ENCODE assay signal across 21 cellular contexts in genomic region chr15:71548317-71548908, GRCh38.
DNase-seq lines count a peak whose midpoint lies in the region; ATAC-seq and TF ChIP-seq lines count a peak whose summit lies in the region.
"Had no signal": no experiment of that assay in that cellular context is flagged by ENCODE, and none has a peak within 500 bp of the region (broad histone marks: within the 10 kb centered on the region; RNA-seq: fewer than 3 reads in every experiment).

No MANE protein-coding gene starts in this region.

- intact Hi-C loops in Right ventricle myocardium superior (cut with DNase I) (loop anchor here (10.0 kb wide), 1 partner anchor 94 kb away; no protein-coding TSS in a partner anchor), cardiac septum (cut with DNase I) (no loop called here), vagina (cut with DNase I) (loop anchor here (10.0 kb wide), 1 partner anchor 614 kb away; no protein-coding TSS in a partner anchor)

- TF ChIP-seq POLR2A in vagina (IDR thresholded peaks at IDR 0.05), result no peak

- H3K27me3 ChIP-seq in endodermal cell (ENCODE audit: control insufficient read depth, insufficient read depth, low read length, poor library complexity, severe bottlenecking), result no peaks in the 10 kb centered on the region
- no peaks in the 10 kb centered on the region for H3K27me3 ChIP-seq in vagina
- H3K27me3 ChIP-seq: BLaER1 treated with 17β-estradiol and CSF1 and Interleukin-3, amounts not matched to agents 10 nM and 100 nM; tibial nerve had no signal

- H3K36me3 ChIP-seq in endodermal cell (ENCODE audit: control insufficient read depth, insufficient read depth, low read length) (no peaks in the 10 kb centered on the region), vagina (no peaks in the 10 kb centered on the region)
- H3K36me3 ChIP-seq: BLaER1 treated with 17β-estradiol and CSF1 and Interleukin-3, amounts not matched to agents 10 nM and 100 nM; tibial nerve had no signal

- peaks cover 3% of the 10 kb centered on the region for H3K9me3 Mint-ChIP-seq in endodermal cell
- H3K9me3 Mint-ChIP-seq in nephron, result no peaks in the 10 kb centered on the region
- H3K9me3 Mint-ChIP-seq: activated naive CD8-positive, alpha-beta T cell treated with anti-CD3 and anti-CD28 coated beads, Interleukin-2, amount 50 U/mL, for 24 hours; effector memory CD8-positive, alpha-beta T cell; T-helper 2 cell treated with Interferon-gamma antibody and Interleukin-4, amounts not matched to agents 5 μg/mL and 100 μg/mL, for 36 hours had no signal

- H3K4me3 ChIP-seq in endodermal cell (ENCODE audit: low read length), result no peak overlapping the region
- H3K4me3 ChIP-seq in vagina, result peak overlapping the region in 1 of 2 donors; percentile 42
- H3K4me3 ChIP-seq: BLaER1 treated with 17β-estradiol and CSF1 and Interleukin-3, amounts not matched to agents 10 nM and 100 nM had no signal

- peak; percentile 17 for TF ChIP-seq CTCF in endodermal cell (conservative IDR thresholded peaks at IDR 0.05)
- peak in 1 of 3 experiments; percentile 13 for TF ChIP-seq CTCF in nephron (IDR thresholded peaks at IDR 0.05; ENCODE audit: unreplicated experiment in 3 of 3)
- no peak for TF ChIP-seq CTCF in vagina (IDR thresholded peaks at IDR 0.05)

- DNase-seq in Right ventricle myocardium superior, result no peak
- no peak for DNase-seq in cardiac septum (ENCODE audit: low spot score)
- DNase-seq in endodermal cell, result peak; percentile 49
- no peak for DNase-seq in vagina (ENCODE audit: extremely low spot score in 2 of 2)
- DNase-seq in stimulated activated CD4-positive, alpha-beta T cell treated with anti-CD3 and anti-CD28 coated beads, Interleukin-4, amount 100 ng/mL, for 1 hour, result no peak
- no peak for DNase-seq in inferior parietal cortex (ENCODE audit: extremely low spot score)
- DNase-seq in cerebellar cortex (ENCODE audit: low spot score), result no peak
- DNase-seq: activated CD8-positive, alpha-beta memory T cell treated with anti-CD3 and anti-CD28 coated beads, Interleukin-2, amount 50 U/mL, for 4 hours; activated naive CD8-positive, alpha-beta T cell treated with anti-CD3 and anti-CD28 coated beads, Interleukin-2, amount 50 U/mL, for 24 hours; Caco-2; DND-41; effector memory CD8-positive, alpha-beta T cell; Kasumi-1; NCI-H1930; NCI-H510A treated with DMSO at 0.1 percent for 48 hours; stimulated activated CD4-positive, alpha-beta T cell treated with anti-CD3 and anti-CD28 coated beads, Interleukin-4, amount 100 ng/mL, for 24 hours; stimulated activated naive CD8-positive, alpha-beta T cell treated with anti-CD3 and anti-CD28 coated beads, Interleukin-15, Interleukin-2, amounts not matched to agents 100 U/mL and 50 U/mL, for 24 hours had no signal

- H3K4me3 Mint-ChIP-seq in endodermal cell, result no peak overlapping the region
- H3K4me3 Mint-ChIP-seq in nephron, result peak overlapping the region in 2 of 3 experiments; percentile 31 to 60
- H3K4me3 Mint-ChIP-seq: activated naive CD8-positive, alpha-beta T cell treated with anti-CD3 and anti-CD28 coated beads, Interleukin-2, amount 50 U/mL, for 24 hours; effector memory CD8-positive, alpha-beta T cell; T-helper 2 cell treated with Interferon-gamma antibody and Interleukin-4, amounts not matched to agents 5 μg/mL and 100 μg/mL, for 36 hours had no signal

- H3K9me3 ChIP-seq in endodermal cell (ENCODE audit: control insufficient read depth, low read length), result no peaks in the 10 kb centered on the region
- no peaks in the 10 kb centered on the region for H3K9me3 ChIP-seq in vagina
- H3K9me3 ChIP-seq: BLaER1 treated with 17β-estradiol and CSF1 and Interleukin-3, amounts not matched to agents 10 nM and 100 nM; Caco-2; tibial nerve had no signal

- H3K9ac ChIP-seq in endodermal cell (ENCODE audit: extremely low read depth, low read length, poor library complexity, severe bottlenecking), result no peak overlapping the region
- H3K9ac ChIP-seq: BLaER1 treated with 17β-estradiol and CSF1 and Interleukin-3, amounts not matched to agents 10 nM and 100 nM had no signal

- H3K27ac ChIP-seq in endodermal cell (ENCODE audit: low read depth, low read length), result peak overlapping the region; percentile 33
- peak overlapping the region; percentile 65 for H3K27ac ChIP-seq in vagina
- H3K27ac ChIP-seq: BLaER1 treated with 17β-estradiol and CSF1 and Interleukin-3, amounts not matched to agents 10 nM and 100 nM had no signal

- H3K36me3 Mint-ChIP-seq in endodermal cell (ENCODE audit: low read depth), result no peaks in the 10 kb centered on the region
- H3K36me3 Mint-ChIP-seq in nephron (ENCODE audit: low read depth), result no peaks in the 10 kb centered on the region

- H3K27me3 Mint-ChIP-seq in endodermal cell (ENCODE audit: insufficient read depth) (no peaks in the 10 kb centered on the region), nephron (ENCODE audit: low read depth) (peaks cover 30% of the 10 kb centered on the region)

- peak; percentile 3 for ATAC-seq in Right ventricle myocardium superior (ENCODE audit: poor library complexity)
- ATAC-seq: activated naive CD8-positive, alpha-beta T cell treated with anti-CD3 and anti-CD28 coated beads, Interleukin-2, amount 50 U/mL, for 24 hours; effector memory CD8-positive, alpha-beta T cell; stimulated activated naive CD8-positive, alpha-beta T cell treated with anti-CD3 and anti-CD28 coated beads, Interleukin-15, Interleukin-2, amounts not matched to agents 100 U/mL and 50 U/mL, for 24 hours had no signal

- H3K27ac Mint-ChIP-seq in endodermal cell (no peak overlapping the region), nephron (peak overlapping the region in 2 of 3 experiments; percentile 10 to 15)
- H3K27ac Mint-ChIP-seq: activated naive CD8-positive, alpha-beta T cell treated with anti-CD3 and anti-CD28 coated beads, Interleukin-2, amount 50 U/mL, for 24 hours; effector memory CD8-positive, alpha-beta T cell; T-helper 2 cell treated with Interferon-gamma antibody and Interleukin-4, amounts not matched to agents 5 μg/mL and 100 μg/mL, for 36 hours had no signal

- H3K4me1 Mint-ChIP-seq in endodermal cell (peaks cover 2% of the 10 kb centered on the region), nephron (peaks cover 29% of the 10 kb centered on the region)
- H3K4me1 Mint-ChIP-seq: activated naive CD8-positive, alpha-beta T cell treated with anti-CD3 and anti-CD28 coated beads, Interleukin-2, amount 50 U/mL, for 24 hours had no signal

- no peaks in the 10 kb centered on the region for H3K4me1 ChIP-seq in endodermal cell (ENCODE audit: control insufficient read depth, insufficient read depth, low read length)
- peaks cover 38% of the 10 kb centered on the region for H3K4me1 ChIP-seq in vagina
- H3K4me1 ChIP-seq: Caco-2 had no signal

- 76 to 88% methylated on average over 6 to 8 of the region's 8 CpGs for WGBS in endodermal cell (ENCODE audit: insufficient coverage in 1 of 2, insufficient read length in 1 of 2), 2 experiments
